In the genomic region with DNA sequence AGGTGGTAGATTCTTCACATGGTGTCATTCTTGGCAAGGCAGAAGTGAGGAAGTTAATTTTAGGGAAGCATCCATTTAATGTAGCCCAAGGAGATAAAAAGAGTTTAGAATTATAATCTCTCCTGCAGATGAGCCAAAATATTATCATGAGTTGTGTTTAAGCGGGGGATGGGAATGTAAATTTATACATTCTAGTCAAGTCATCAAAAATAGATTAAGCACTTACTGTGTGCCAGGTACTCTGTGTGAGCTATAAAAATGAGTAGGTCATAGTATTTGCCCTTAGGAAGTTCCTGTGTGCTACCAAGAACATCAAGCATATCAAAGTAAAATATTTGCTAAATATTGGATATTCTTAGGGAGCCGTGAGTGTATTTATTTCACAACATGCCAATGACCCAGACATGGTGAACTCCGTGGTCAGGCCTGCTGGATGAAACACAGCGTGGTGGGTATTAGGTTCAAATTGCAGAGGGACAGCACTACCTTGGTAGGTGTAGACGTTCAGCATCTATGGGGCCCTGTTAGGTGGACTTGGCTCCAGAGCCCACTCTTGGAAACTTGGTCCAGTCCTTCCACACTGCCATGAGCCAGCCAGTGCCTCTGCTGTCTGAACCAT, we compare ENCODE assay signal across 2 cellular contexts.
TF ChIP-seq lines count a peak whose summit lies in the region.

No MANE protein-coding gene starts in this region.

TF ChIP-seq in K562, 482 proteins besides CTCF, POLR2A, EP300 and RAD21:
- TF ChIP-seq MAFG (tag; conservative IDR thresholded peaks at IDR 0.05): peak; percentile 28; the same call in 1 of the 2 replicates
- TF ChIP-seq HNRNPK (IDR thresholded peaks at IDR 0.05; ENCODE audit: low read depth, low read length, poor library complexity, severe bottlenecking): no peak
- peak; percentile 35 for TF ChIP-seq C11orf30 (IDR thresholded peaks at IDR 0.05; ENCODE audit: low read depth)
- TF ChIP-seq NEUROD1 (IDR thresholded peaks at IDR 0.05; ENCODE audit: borderline replicate concordance, low read depth, low read length, partially characterized antibody): no peak
- TF ChIP-seq ZZZ3 (IDR thresholded peaks at IDR 0.05): no peak
- TF ChIP-seq KDM2B (CRISPR knock-in tag; IDR thresholded peaks at IDR 0.05): no peak
- TF ChIP-seq CBX1 (IDR thresholded peaks at IDR 0.05; ENCODE audit: low read depth): no peak
- TF ChIP-seq ZNF316 (IDR thresholded peaks at IDR 0.05): peak; percentile 62
- TF ChIP-seq XRCC3 (IDR thresholded peaks at IDR 0.05): no peak

TF ChIP-seq in liver, 16 proteins besides CTCF, POLR2A, EP300 and RAD21:
- peak in 1 of 2 donors; percentile 24 for TF ChIP-seq HNF4A (conservative IDR thresholded peaks at IDR 0.05)
- peak; percentile 19 to 47 for TF ChIP-seq RXRA (IDR thresholded peaks at IDR 0.05)
- TF ChIP-seq GABPA (IDR thresholded peaks at IDR 0.05 in 1 of 2, conservative IDR thresholded peaks at IDR 0.05 in 1 of 2): no peak
- TF ChIP-seq FOXA1 (IDR thresholded peaks at IDR 0.05): no peak
- TF ChIP-seq, protein P1, sequence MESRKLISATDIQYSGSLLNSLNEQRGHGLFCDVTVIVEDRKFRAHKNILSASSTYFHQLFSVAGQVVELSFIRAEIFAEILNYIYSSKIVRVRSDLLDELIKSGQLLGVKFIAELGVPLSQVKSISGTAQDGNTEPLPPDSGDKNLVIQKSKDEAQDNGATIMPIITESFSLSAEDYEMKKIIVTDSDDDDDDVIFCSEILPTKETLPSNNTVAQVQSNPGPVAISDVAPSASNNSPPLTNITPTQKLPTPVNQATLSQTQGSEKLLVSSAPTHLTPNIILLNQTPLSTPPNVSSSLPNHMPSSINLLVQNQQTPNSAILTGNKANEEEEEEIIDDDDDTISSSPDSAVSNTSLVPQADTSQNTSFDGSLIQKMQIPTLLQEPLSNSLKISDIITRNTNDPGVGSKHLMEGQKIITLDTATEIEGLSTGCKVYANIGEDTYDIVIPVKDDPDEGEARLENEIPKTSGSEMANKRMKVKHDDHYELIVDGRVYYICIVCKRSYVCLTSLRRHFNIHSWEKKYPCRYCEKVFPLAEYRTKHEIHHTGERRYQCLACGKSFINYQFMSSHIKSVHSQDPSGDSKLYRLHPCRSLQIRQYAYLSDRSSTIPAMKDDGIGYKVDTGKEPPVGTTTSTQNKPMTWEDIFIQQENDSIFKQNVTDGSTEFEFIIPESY (IDR thresholded peaks at IDR 0.05): no peak
- TF ChIP-seq, protein P2, sequence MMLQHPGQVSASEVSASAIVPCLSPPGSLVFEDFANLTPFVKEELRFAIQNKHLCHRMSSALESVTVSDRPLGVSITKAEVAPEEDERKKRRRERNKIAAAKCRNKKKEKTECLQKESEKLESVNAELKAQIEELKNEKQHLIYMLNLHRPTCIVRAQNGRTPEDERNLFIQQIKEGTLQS (IDR thresholded peaks at IDR 0.05): no peak
- TF ChIP-seq FOXA2 (IDR thresholded peaks at IDR 0.05): no peak
